14 cellular contexts compared by ENCODE assay signal in the genomic region with DNA sequence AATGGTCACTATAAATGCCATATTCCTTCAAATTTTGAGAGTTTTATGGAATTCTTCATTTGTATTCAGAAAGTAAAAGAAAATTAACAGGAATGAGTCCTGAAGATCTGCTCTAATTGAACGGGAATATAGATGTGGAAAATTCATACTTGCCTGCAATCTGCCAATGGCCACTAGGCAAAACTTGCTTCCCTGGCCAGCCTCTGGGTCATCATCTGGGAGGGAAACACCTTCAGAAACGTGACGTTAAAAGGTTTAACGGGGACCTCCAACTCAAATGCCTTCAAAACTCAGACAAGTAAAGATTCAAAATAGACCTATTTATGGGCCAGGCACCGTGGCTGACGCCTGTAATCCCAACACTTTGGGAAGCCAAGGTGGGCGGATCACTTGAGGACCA. TPM values are rescaled to one million over a fixed set of nuclear protein-coding genes. Genes with fewer than 3 reads are reported as not detected.
DNase-seq lines count a peak whose midpoint lies in the region; ATAC-seq, FAIRE-seq and TF ChIP-seq lines count a peak whose summit lies in the region.
"Had no signal": no experiment of that assay in that cellular context is flagged by ENCODE, and none has a peak within 500 bp of the region (broad histone marks: within the 10 kb centered on the region; RNA-seq: fewer than 3 reads in every experiment).

No MANE protein-coding gene starts in this region.

- H3K4me2 ChIP-seq in HepG2 (ENCODE audit: low read depth, low read length): no peak overlapping the region
- H3K4me2 ChIP-seq: BLaER1 treated with 17β-estradiol and CSF1 and Interleukin-3, amounts not matched to agents 10 nM and 100 nM had no signal

- BruUV-seq in HepG2 (replicated peaks; lab: Mats Ljungman, UMichigan): no TSS peak

- FAIRE-seq in HepG2 (lab: Jason Lieb, UNC): no peak

- H3K4me1 Mint-ChIP-seq in CD4-positive, alpha-beta T cell (ENCODE audit: low read depth): no peaks in the 10 kb centered on the region

- H4K20me1 ChIP-seq in HepG2 (ENCODE audit: insufficient read depth, low read length): no peaks in the 10 kb centered on the region

- no peaks in the 10 kb centered on the region for H3K4me1 ChIP-seq in HepG2 (ENCODE audit: insufficient read depth, low read length)
- peaks cover 0 to 7% (median 2%) of the 10 kb centered on the region in 4 donors for H3K4me1 ChIP-seq in right lobe of liver
- H3K4me1 ChIP-seq in foreskin keratinocyte: no peaks in the 10 kb centered on the region
- H3K4me1 ChIP-seq: BLaER1 treated with 17β-estradiol and CSF1 and Interleukin-3, amounts not matched to agents 10 nM and 100 nM had no signal

- H3K9ac ChIP-seq in HepG2 (ENCODE audit: insufficient read depth, low read depth, low read length): no peak overlapping the region
- H3K9ac ChIP-seq: BLaER1 treated with 17β-estradiol and CSF1 and Interleukin-3, amounts not matched to agents 10 nM and 100 nM had no signal

- H3K27me3 Mint-ChIP-seq in CD4-positive, alpha-beta T cell: no peaks in the 10 kb centered on the region

- H3K36me3 ChIP-seq in HepG2 (replicated peaks in 1 of 2; ENCODE audit: control insufficient read depth in 1 of 2, insufficient read depth in 2 of 2, low read length in 2 of 2): peaks cover 8 to 65% of the 10 kb centered on the region in 2 experiments
- peaks cover 7 to 93% (median 34%) of the 10 kb centered on the region in 4 donors for H3K36me3 ChIP-seq in right lobe of liver

- H3K27ac ChIP-seq in HepG2 (ENCODE audit: extremely low read length, insufficient read depth, low read length): no peak overlapping the region
- H3K27ac ChIP-seq in right lobe of liver: no peak overlapping the region
- no peak overlapping the region for H3K27ac ChIP-seq in foreskin keratinocyte
- H3K27ac ChIP-seq in CD4-positive, alpha-beta T cell (ENCODE audit: low read depth, low read length): no peak overlapping the region
- H3K27ac ChIP-seq: BLaER1 treated with 17β-estradiol and CSF1 and Interleukin-3, amounts not matched to agents 10 nM and 100 nM had no signal

- DNase-seq in HepG2 (ENCODE audit: low spot score): no peak
- DNase-seq in right lobe of liver: no peak
- peak; percentile 41 for DNase-seq in SK-MEL-5 (ENCODE audit: low read depth, low spot score)
- no peak for DNase-seq in foreskin keratinocyte
- no peak for DNase-seq in CD4-positive, alpha-beta T cell
- no peak for DNase-seq in HK-2 (ENCODE audit: unreplicated experiment)
- no peak for DNase-seq in amygdala (lab: John Stamatoyannopoulos, UW)
- DNase-seq: head of caudate nucleus, mesenchymal stem cell, NCI-H526 treated with DMSO at 0.1 percent for 48 hours had no signal

- TF ChIP-seq POLR2A in HepG2 (IDR thresholded peaks at IDR 0.05; ENCODE audit: insufficient read depth in 1 of 2, low read depth in 2 of 2, low read length in 2 of 2) (no peak), right lobe of liver (IDR thresholded peaks at IDR 0.05) (no peak)

- in situ Hi-C loops in HepG2 (cut with HindIII; ENCODE audit: extremely low pct_ligation_motif_present, low pct_unique_long_range_greater_than_20kb) (no loop called here), SK-MEL-5 (cut with HindIII; ENCODE audit: low pct_unique_long_range_greater_than_20kb, low sequenced_read_pairs) (no loop called here)

- no peak overlapping the region for H3K27ac Mint-ChIP-seq in CD4-positive, alpha-beta T cell

- H3K27me3 ChIP-seq in HepG2 (ENCODE audit: control insufficient read depth in 1 of 2, insufficient read depth in 2 of 2, low read length in 2 of 2) (no peaks in the 10 kb centered on the region), right lobe of liver (no peaks in the 10 kb centered on the region), foreskin keratinocyte (no peaks in the 10 kb centered on the region)
- H3K27me3 ChIP-seq in CD4-positive, alpha-beta T cell (ENCODE audit: control insufficient read depth, insufficient read depth, low read length): no peaks in the 10 kb centered on the region
- H3K27me3 ChIP-seq: BLaER1 treated with 17β-estradiol and CSF1 and Interleukin-3, amounts not matched to agents 10 nM and 100 nM had no signal

- H3K4me3 Mint-ChIP-seq in CD4-positive, alpha-beta T cell: no peak overlapping the region

- H3K36me3 Mint-ChIP-seq in CD4-positive, alpha-beta T cell (ENCODE audit: low read depth): peaks cover 89% of the 10 kb centered on the region

- 90% methylated on average over 7 of the region's 7 CpGs for WGBS in HepG2 (ENCODE audit: low lambda C conversion rate)
- WGBS in right lobe of liver (ENCODE audit: insufficient coverage, low coverage, low lambda C conversion rate, missing lambda C conversion rate): 93% methylated on average over 6 of the region's 7 CpGs

- H3K4me3 ChIP-seq in HepG2 (replicated peaks in 1 of 3; ENCODE audit: insufficient read depth in 1 of 3, low read depth in 2 of 3, low read length in 3 of 3): no peak overlapping the region
- no peak overlapping the region for H3K4me3 ChIP-seq in right lobe of liver
- H3K4me3 ChIP-seq: BLaER1 treated with 17β-estradiol and CSF1 and Interleukin-3, amounts not matched to agents 10 nM and 100 nM had no signal

- H3K9me3 ChIP-seq in HepG2 (ENCODE audit: low read length) (no peaks in the 10 kb centered on the region), right lobe of liver (no peaks in the 10 kb centered on the region)
- H3K9me3 ChIP-seq in CD4-positive, alpha-beta T cell (ENCODE audit: control insufficient read depth, low read length): no peaks in the 10 kb centered on the region
- H3K9me3 ChIP-seq: BLaER1 treated with 17β-estradiol and CSF1 and Interleukin-3, amounts not matched to agents 10 nM and 100 nM had no signal

- POLR2A ChIA-PET in HepG2 (lab: Yijun Ruan, JAX): no interaction called here
- POLR2A ChIA-PET in CD4-positive, alpha-beta T cell (lab: Charles Lee): no interaction called here

- TF ChIP-seq RAD21 in HepG2 (CRISPR knock-in tag; IDR thresholded peaks at IDR 0.05): no peak

- CTCF ChIA-PET in HepG2 (lab: Yijun Ruan, JAX; ENCODE audit: low intra/inter-chr PET ratio, low total read pairs): interaction anchor here (1.1 kb wide), 1 partner anchor 93 kb away, joined by 4 read pairs; no protein-coding TSS in a partner anchor
- CTCF ChIA-PET in CD4-positive, alpha-beta T cell (lab: Charles Lee): no interaction called here

- no peaks in the 10 kb centered on the region for H3K79me2 ChIP-seq in HepG2 (ENCODE audit: insufficient read depth, low read length)

- H2AFZ ChIP-seq in HepG2 (ENCODE audit: low read length): no peak overlapping the region

- no peaks in the 10 kb centered on the region for H3K9me3 Mint-ChIP-seq in CD4-positive, alpha-beta T cell

- no peak for TF ChIP-seq EP300 in HepG2 (IDR thresholded peaks at IDR 0.05; ENCODE audit: low read depth in 2 of 2, low read length in 2 of 2)
- no peak for TF ChIP-seq EP300 in HepG2 (CRISPR knock-in tag; IDR thresholded peaks at IDR 0.05; ENCODE audit: borderline replicate concordance)

- intact Hi-C loops in HepG2 (cut with micrococcal nuclease; ENCODE audit: unreplicated experiment): loop anchor here (10.0 kb wide), 1 partner anchor 95 kb away; a partner anchor contains a TSS
- intact Hi-C loops in right lobe of liver (cut with DNase I): no loop called here
- intact Hi-C loops in CD4-positive, alpha-beta T cell (cut with DNase I, micrococcal nuclease): no loop called here

- TF ChIP-seq CTCF in HepG2 (CRISPR knock-in tag; IDR thresholded peaks at IDR 0.05) (0 out of 2 replicates have a peak, but pooled peaks have one; percentile 6), right lobe of liver (IDR thresholded peaks at IDR 0.05) (peak in 2 of 4 donors; percentile 6 to 9), foreskin keratinocyte (conservative IDR thresholded peaks at IDR 0.05) (peak; percentile 28)
- no peak for TF ChIP-seq CTCF in CD4-positive, alpha-beta T cell (IDR thresholded peaks at IDR 0.05)

- ATAC-seq in HepG2: no peak
- ATAC-seq in right lobe of liver: no peak
- ATAC-seq in foreskin keratinocyte: no peak
- ATAC-seq in CD4-positive, alpha-beta T cell (ENCODE audit: poor library complexity): no peak
- ATAC-seq in HG02623 (IDR thresholded peaks at IDR 0.05; ENCODE audit: unreplicated experiment): no peak

RNA-seq across cellular contexts. Expression of a gene that starts 21.7 kb away (rescaled TPM):
- 0.62 and 1.4 TPM in 2 replicates for total RNA-seq in HepG2 (2016; rRNA removed; fragmentation: Illumina TruSeq; extraction: Trizol)
- 0.18 and 0.20 TPM in 2 replicates for total RNA-seq in HepG2 (2016; cell fraction: cytosol; rRNA removed; fragmentation: Illumina TruSeq; extraction: Trizol; ENCODE audit: low read depth)
- 0.13 and 1.1 TPM in 2 replicates for total RNA-seq in HepG2 (2016; cell fraction: insoluble cytoplasmic fraction; rRNA removed; fragmentation: Illumina TruSeq; extraction: Trizol)
- 0.17 and 0.34 TPM in 2 replicates for total RNA-seq in HepG2 (2016; cell fraction: membrane; rRNA removed; fragmentation: Illumina TruSeq; extraction: Trizol)
- 2.4 and 2.9 TPM in 2 replicates for total RNA-seq in HepG2 (2016; cell fraction: nucleus; rRNA removed; fragmentation: Illumina TruSeq; extraction: Trizol)
- polyA plus RNA-seq in HepG2 (2011; rRNA removed): 6.2 and 6.3 TPM in 2 replicates
- 0.95 and 1.6 TPM in 2 replicates for polyA plus RNA-seq in HepG2 (2011; cell fraction: cytosol; rRNA removed)
- polyA plus RNA-seq in HepG2 (2011; cell fraction: nucleus; rRNA removed): 20.4 and 28.6 TPM in 2 replicates
- polyA plus RNA-seq in HepG2 (2012): 3.1 and 4.4 TPM in 2 replicates
- 0.06 TPM in 1 of 2 replicates, not detected in the other for polyA plus RNA-seq in HepG2 (2016; cell fraction: cytosol; fragmentation: Illumina TruSeq; extraction: Trizol; ENCODE audit: low read depth)
- polyA plus RNA-seq in HepG2 (2016; cell fraction: insoluble cytoplasmic fraction; fragmentation: Illumina TruSeq; extraction: Trizol; ENCODE audit: low read depth): 0.39 and 0.47 TPM in 2 replicates
- polyA plus RNA-seq in HepG2 (2016; cell fraction: membrane; fragmentation: Illumina TruSeq; extraction: Trizol; ENCODE audit: low read depth): 0.14 and 0.43 TPM in 2 replicates
- polyA plus RNA-seq in HepG2 (2016; cell fraction: nucleus; fragmentation: Illumina TruSeq; extraction: Trizol; ENCODE audit: insufficient read depth, low read depth): 9.0 and 9.3 TPM in 2 replicates
- 1.4 and 3.5 TPM in 2 replicates for polyA minus RNA-seq in HepG2 (2011; rRNA and poly(A)+ RNA removed; ENCODE audit: low replicate concordance)
- not detected in 2 replicates for polyA minus RNA-seq in HepG2 (2011; cell fraction: cytosol; rRNA and poly(A)+ RNA removed)
- polyA minus RNA-seq in HepG2 (2011; cell fraction: nucleus; rRNA and poly(A)+ RNA removed): 5.7 and 7.7 TPM in 2 replicates
- 1 to 10 TPM; 1.5 to 3.8 (median 2.6) TPM for total RNA-seq in right lobe of liver
- 0.69 and 0.74 TPM in 2 replicates for total RNA-seq in SK-MEL-5 (2014; rRNA removed; shearing (Covaris generic))
- 0.79 and 0.87 TPM in 2 replicates for polyA plus RNA-seq in SK-MEL-5 (2015; cell fraction: cytosol; rRNA removed)
- polyA plus RNA-seq in SK-MEL-5 (2015; cell fraction: nucleus; rRNA removed): 7.9 and 14.9 TPM in 2 replicates
- 6.1 and 7.2 TPM in 2 replicates for total RNA-seq in foreskin keratinocyte
- polyA plus RNA-seq in foreskin keratinocyte: 5.8 and 7.2 TPM in 2 replicates
- 10 to 100 TPM; 11.2 to 11.8 TPM for total RNA-seq in CD4-positive, alpha-beta T cell

RNA-seq across cellular contexts. Expression of a gene that starts 46.6 kb away (rescaled TPM):
- total RNA-seq in HepG2 (2016; rRNA removed; fragmentation: Illumina TruSeq; extraction: Trizol) (17.6 and 17.8 TPM in 2 replicates), right lobe of liver (10 to 100 TPM; 24.7 to 31.9 (median 27.8) TPM), foreskin keratinocyte (22.7 and 24.4 TPM in 2 replicates)
- total RNA-seq in HepG2 (2016; cell fraction: cytosol; rRNA removed; fragmentation: Illumina TruSeq; extraction: Trizol; ENCODE audit: low read depth): 3.0 and 3.1 TPM in 2 replicates
- 16.0 and 17.6 TPM in 2 replicates for total RNA-seq in HepG2 (2016; cell fraction: insoluble cytoplasmic fraction; rRNA removed; fragmentation: Illumina TruSeq; extraction: Trizol)
- 10.2 and 10.5 TPM in 2 replicates for total RNA-seq in HepG2 (2016; cell fraction: membrane; rRNA removed; fragmentation: Illumina TruSeq; extraction: Trizol)
- 22.3 and 22.5 TPM in 2 replicates for total RNA-seq in HepG2 (2016; cell fraction: nucleus; rRNA removed; fragmentation: Illumina TruSeq; extraction: Trizol)
- polyA plus RNA-seq in HepG2 (2011; rRNA removed) (24.1 and 25.9 TPM in 2 replicates), foreskin keratinocyte (6.4 and 6.7 TPM in 2 replicates)
- 12.5 and 14.3 TPM in 2 replicates for polyA plus RNA-seq in HepG2 (2011; cell fraction: cytosol; rRNA removed)
- polyA plus RNA-seq in HepG2 (2011; cell fraction: nucleus; rRNA removed): 44.0 and 50.3 TPM in 2 replicates
- polyA plus RNA-seq in HepG2 (2012): 19.3 and 23.7 TPM in 2 replicates
- 1.8 and 2.1 TPM in 2 replicates for polyA plus RNA-seq in HepG2 (2016; cell fraction: cytosol; fragmentation: Illumina TruSeq; extraction: Trizol; ENCODE audit: low read depth)
- 14.9 and 18.1 TPM in 2 replicates for polyA plus RNA-seq in HepG2 (2016; cell fraction: insoluble cytoplasmic fraction; fragmentation: Illumina TruSeq; extraction: Trizol; ENCODE audit: low read depth)
- polyA plus RNA-seq in HepG2 (2016; cell fraction: membrane; fragmentation: Illumina TruSeq; extraction: Trizol; ENCODE audit: low read depth): 4.3 and 5.6 TPM in 2 replicates
- 21.2 and 22.9 TPM in 2 replicates for polyA plus RNA-seq in HepG2 (2016; cell fraction: nucleus; fragmentation: Illumina TruSeq; extraction: Trizol; ENCODE audit: insufficient read depth, low read depth)
- polyA minus RNA-seq in HepG2 (2011; rRNA and poly(A)+ RNA removed; ENCODE audit: low replicate concordance): 36.2 and 55.5 TPM in 2 replicates
- polyA minus RNA-seq in HepG2 (2011; cell fraction: cytosol; rRNA and poly(A)+ RNA removed): 10.6 and 15.0 TPM in 2 replicates
- 46.4 and 62.3 TPM in 2 replicates for polyA minus RNA-seq in HepG2 (2011; cell fraction: nucleus; rRNA and poly(A)+ RNA removed)
- total RNA-seq in SK-MEL-5 (2014; rRNA removed; shearing (Covaris generic)): 21.6 and 21.9 TPM in 2 replicates
- 22.9 and 23.9 TPM in 2 replicates for polyA plus RNA-seq in SK-MEL-5 (2015; cell fraction: cytosol; rRNA removed)
- 29.0 and 39.9 TPM in 2 replicates for polyA plus RNA-seq in SK-MEL-5 (2015; cell fraction: nucleus; rRNA removed)
- total RNA-seq in CD4-positive, alpha-beta T cell: 10 to 100 TPM; 18.8 to 21.5 TPM

RNA-seq across cellular contexts. Expression of a gene that starts 57.2 kb away (rescaled TPM):
- total RNA-seq in HepG2 (2016; rRNA removed; fragmentation: Illumina TruSeq; extraction: Trizol): not detected in 2 replicates
- not detected in 2 replicates for total RNA-seq in HepG2 (2016; cell fraction: cytosol; rRNA removed; fragmentation: Illumina TruSeq; extraction: Trizol; ENCODE audit: low read depth)
- not detected in 2 replicates for total RNA-seq in HepG2 (2016; cell fraction: insoluble cytoplasmic fraction; rRNA removed; fragmentation: Illumina TruSeq; extraction: Trizol)
- total RNA-seq in HepG2 (2016; cell fraction: membrane; rRNA removed; fragmentation: Illumina TruSeq; extraction: Trizol): not detected in 2 replicates
- not detected in 2 replicates for total RNA-seq in HepG2 (2016; cell fraction: nucleus; rRNA removed; fragmentation: Illumina TruSeq; extraction: Trizol)
- polyA plus RNA-seq in HepG2 (2011; rRNA removed): not detected in 2 replicates
- not detected in 2 replicates for polyA plus RNA-seq in HepG2 (2011; cell fraction: cytosol; rRNA removed)
- polyA plus RNA-seq in HepG2 (2011; cell fraction: nucleus; rRNA removed): not detected in 2 replicates
- polyA plus RNA-seq in HepG2 (2012): not detected in 2 replicates
- polyA plus RNA-seq in HepG2 (2016; cell fraction: cytosol; fragmentation: Illumina TruSeq; extraction: Trizol; ENCODE audit: low read depth): not detected in 2 replicates
- polyA plus RNA-seq in HepG2 (2016; cell fraction: insoluble cytoplasmic fraction; fragmentation: Illumina TruSeq; extraction: Trizol; ENCODE audit: low read depth): not detected in 2 replicates
- not detected in 2 replicates for polyA plus RNA-seq in HepG2 (2016; cell fraction: membrane; fragmentation: Illumina TruSeq; extraction: Trizol; ENCODE audit: low read depth)
- polyA plus RNA-seq in HepG2 (2016; cell fraction: nucleus; fragmentation: Illumina TruSeq; extraction: Trizol; ENCODE audit: insufficient read depth, low read depth): not detected in 2 replicates
- not detected in 2 replicates for polyA minus RNA-seq in HepG2 (2011; rRNA and poly(A)+ RNA removed; ENCODE audit: low replicate concordance)
- polyA minus RNA-seq in HepG2 (2011; cell fraction: cytosol; rRNA and poly(A)+ RNA removed): not detected in 2 replicates
- not detected in 2 replicates for polyA minus RNA-seq in HepG2 (2011; cell fraction: nucleus; rRNA and poly(A)+ RNA removed)
- total RNA-seq in right lobe of liver: not detected
- not detected in 2 replicates for total RNA-seq in SK-MEL-5 (2014; rRNA removed; shearing (Covaris generic))
- not detected in 2 replicates for polyA plus RNA-seq in SK-MEL-5 (2015; cell fraction: cytosol; rRNA removed)
- not detected in 2 replicates for polyA plus RNA-seq in SK-MEL-5 (2015; cell fraction: nucleus; rRNA removed)
- not detected in 2 replicates for total RNA-seq in foreskin keratinocyte
- not detected in 2 replicates for polyA plus RNA-seq in foreskin keratinocyte
- not detected for total RNA-seq in CD4-positive, alpha-beta T cell
- total RNA-seq: renal cortical epithelial cell, subcutaneous adipose tissue had no signal
